ENCODE assay signal across 15 cellular contexts in the genomic region with DNA sequence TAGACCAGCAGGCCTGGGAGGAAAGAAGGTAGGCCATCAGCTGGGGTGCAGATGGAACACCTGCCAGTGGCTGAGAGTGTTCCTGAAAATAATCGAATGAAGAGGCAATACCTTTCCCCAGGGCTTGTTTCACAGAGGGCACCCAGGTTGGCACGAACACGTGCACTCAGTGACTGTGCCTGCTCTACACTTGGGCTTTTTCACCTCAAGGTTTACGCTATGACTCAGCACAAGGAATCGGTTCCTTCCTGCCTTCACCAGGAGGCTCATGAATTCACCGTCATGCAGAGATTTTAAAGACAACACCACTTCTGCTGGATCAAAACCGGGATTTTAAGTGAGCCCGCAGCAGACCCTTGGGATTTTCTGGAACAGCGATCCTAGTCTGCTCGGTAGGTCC.
DNase-seq lines count a peak whose midpoint lies in the region; ATAC-seq, FAIRE-seq and TF ChIP-seq lines count a peak whose summit lies in the region.
"Had no signal": no experiment of that assay in that cellular context is flagged by ENCODE, and none has a peak within 500 bp of the region (broad histone marks: within the 10 kb centered on the region; RNA-seq: fewer than 3 reads in every experiment).

No MANE protein-coding gene starts in this region.

- H3K9me3 Mint-ChIP-seq in naive thymus-derived CD4-positive, alpha-beta T cell, result peaks cover 0 to 3% (median 0%) of the 10 kb centered on the region in 11 donors
- H3K9me3 Mint-ChIP-seq: CD4-positive, alpha-beta memory T cell; T-helper 2 cell treated with Interferon-gamma antibody and Interleukin-4, amounts not matched to agents 5 μg/mL and 100 μg/mL, for 36 hours had no signal

- H3K79me2 ChIP-seq in K562 (ENCODE audit: control insufficient read depth, insufficient read depth, low read length), result no peaks in the 10 kb centered on the region

- no peaks in the 10 kb centered on the region for H3K9me1 ChIP-seq in K562 (ENCODE audit: control insufficient read depth, insufficient read depth, low read length)

- H3K4me2 ChIP-seq in K562 (ENCODE audit: insufficient read depth, low read length), result no peak overlapping the region

- no peak overlapping the region for H3K9ac ChIP-seq in K562 (ENCODE audit: insufficient read depth in 1 of 2, low read depth in 2 of 2, low read length in 2 of 2)

- H3K27me3 Mint-ChIP-seq in naive thymus-derived CD4-positive, alpha-beta T cell, result peaks cover 0 to 13% (median 4%) of the 10 kb centered on the region in 5 donors

- no TSS peak for BruUV-seq in K562 (replicated peaks; lab: Mats Ljungman, UMichigan)

- no peak for TF ChIP-seq RAD21 in K562 (CRISPR knock-in tag; conservative IDR thresholded peaks at IDR 0.05 in 1 of 2, IDR thresholded peaks at IDR 0.05 in 1 of 2)

- in situ Hi-C loops in K562 (cut with MboI), result no loop called here

- TF ChIP-seq EP300 in K562 (IDR thresholded peaks at IDR 0.05; ENCODE audit: low read length), result no peak

- H3K27ac Mint-ChIP-seq in naive thymus-derived CD4-positive, alpha-beta T cell, result no peak overlapping the region

- no peaks in the 10 kb centered on the region for H4K20me1 ChIP-seq in K562 (replicated peaks; ENCODE audit: control insufficient read depth, insufficient read depth, low read length)

- intact Hi-C loops in K562 (cut with micrococcal nuclease) (no loop called here), esophagus squamous epithelium (cut with DNase I) (no loop called here)
- intact Hi-C loops in naive thymus-derived CD4-positive, alpha-beta T cell (cut with micrococcal nuclease), result no loop called here

- ATAC-seq in HG02610 (IDR thresholded peaks at IDR 0.05; ENCODE audit: unreplicated experiment) (peak; percentile 60), K562 (0 out of 3 replicates have a peak, but pooled peaks have one; percentile 36)
- peak; percentile 59 for ATAC-seq in naive thymus-derived CD4-positive, alpha-beta T cell

- H2AFZ ChIP-seq in K562 (ENCODE audit: low read depth, low read length), result no peak overlapping the region

- no peak for TF ChIP-seq POLR2A in K562 (conservative IDR thresholded peaks at IDR 0.05)
- TF ChIP-seq POLR2A in esophagus squamous epithelium (IDR thresholded peaks at IDR 0.05), result no peak

- CTCF ChIA-PET in K562 (lab: Yijun Ruan, JAX; ENCODE audit: low intra/inter-chr PET ratio), result no interaction called here
- CTCF ChIA-PET in naive thymus-derived CD4-positive, alpha-beta T cell (lab: Charles Lee), result no interaction called here

- no peak for TF ChIP-seq CTCF in GM12865 (IDR thresholded peaks at IDR 0.05; ENCODE audit: insufficient read depth, low read depth, low read length, missing control alignments)
- TF ChIP-seq CTCF in K562 (IDR thresholded peaks at IDR 0.05 in 2 of 3, conservative IDR thresholded peaks at IDR 0.05 in 1 of 3; ENCODE audit: insufficient read depth in 2 of 3, low read depth in 1 of 3, low read length in 3 of 3), result no peak
- no peak for TF ChIP-seq CTCF in esophagus squamous epithelium (IDR thresholded peaks at IDR 0.05)

- H3K9me3 ChIP-seq in K562 (replicated peaks; ENCODE audit: control insufficient read depth, insufficient read depth, low read depth, low read length) (no peaks in the 10 kb centered on the region), esophagus squamous epithelium (no peaks in the 10 kb centered on the region)
- H3K9me3 ChIP-seq in naive thymus-derived CD4-positive, alpha-beta T cell (ENCODE audit: control insufficient read depth in 2 of 3, low read length in 3 of 3), result no peaks in the 10 kb centered on the region

- POLR2A ChIA-PET in K562 (lab: Yijun Ruan, JAX), result interaction anchor here (0.7 kb wide), 2 partner anchors 11 to 15 kb away, joined by 3 read pairs; no protein-coding TSS in a partner anchor
- POLR2A ChIA-PET in naive thymus-derived CD4-positive, alpha-beta T cell (lab: Charles Lee), result no interaction called here

- H3K27me3 ChIP-seq in K562 (ENCODE audit: control insufficient read depth in 2 of 2, insufficient read depth in 2 of 2, low read length in 2 of 2) (peaks cover 32 to 45% of the 10 kb centered on the region in 2 experiments; a peak in 4 of 5 replicates), esophagus squamous epithelium (peaks cover 0 to 4% (median 0%) of the 10 kb centered on the region in 4 donors)
- no peaks in the 10 kb centered on the region for H3K27me3 ChIP-seq in naive thymus-derived CD4-positive, alpha-beta T cell (ENCODE audit: control insufficient read depth in 2 of 2, insufficient read depth in 2 of 2, low read length in 2 of 2)
- H3K27me3 ChIP-seq: brain microvascular endothelial cell had no signal

- no peaks in the 10 kb centered on the region for H3K36me3 Mint-ChIP-seq in naive thymus-derived CD4-positive, alpha-beta T cell
- H3K36me3 Mint-ChIP-seq: CD4-positive, alpha-beta memory T cell had no signal

- no peak overlapping the region for H3K4me3 Mint-ChIP-seq in naive thymus-derived CD4-positive, alpha-beta T cell
- H3K4me3 Mint-ChIP-seq: CD4-positive, alpha-beta memory T cell; T-helper 2 cell treated with Interferon-gamma antibody and Interleukin-4, amounts not matched to agents 5 μg/mL and 100 μg/mL, for 36 hours had no signal

- H3K36me3 ChIP-seq in K562 (ENCODE audit: control insufficient read depth, insufficient read depth, low read length) (no peaks in the 10 kb centered on the region), esophagus squamous epithelium (no peaks in the 10 kb centered on the region)
- H3K36me3 ChIP-seq in naive thymus-derived CD4-positive, alpha-beta T cell (ENCODE audit: control insufficient read depth in 2 of 3, insufficient read depth in 3 of 3, low read length in 3 of 3), result no peaks in the 10 kb centered on the region
- H3K36me3 ChIP-seq: brain microvascular endothelial cell had no signal

- DNase-seq in GM12865 (ENCODE audit: low read depth), result peak; percentile 48
- no peak for DNase-seq in K562 (ENCODE audit: extremely low read depth in 1 of 4, low spot score in 3 of 4)
- DNase-seq in naive thymus-derived CD4-positive, alpha-beta T cell, result no peak
- DNase-seq in Ammon's horn (ENCODE audit: low spot score), result no peak
- DNase-seq in NAMALWA (ENCODE audit: low spot score), result no peak
- DNase-seq in NCI-H748 (lab: John Stamatoyannopoulos, UW; ENCODE audit: unreplicated experiment), result no peak
- no peak for DNase-seq in esophagus squamous epithelium (lab: John Stamatoyannopoulos, UW)
- DNase-seq: activated T-cell treated with anti-CD3 and anti-CD28 coated beads, Interleukin-2, amount 50 U/mL, for 48 hours; brain microvascular endothelial cell; CD4-positive, alpha-beta memory T cell; midbrain; NCI-H1092; NCI-H345 had no signal

- H3K4me3 ChIP-seq in GM12865 (ENCODE audit: low read depth, low read length) (no peak overlapping the region), K562 (no peak overlapping the region), esophagus squamous epithelium (peak overlapping the region in 1 of 4 donors; percentile 5)
- no peak overlapping the region for H3K4me3 ChIP-seq in naive thymus-derived CD4-positive, alpha-beta T cell (ENCODE audit: low read length)

- no peak for FAIRE-seq in K562 (lab: Jason Lieb, UNC)

- H3K4me1 ChIP-seq in K562 (replicated peaks in 1 of 2; ENCODE audit: control insufficient read depth in 2 of 2, insufficient read depth in 2 of 2, low read length in 2 of 2) (peaks cover 2 to 3% of the 10 kb centered on the region in 2 experiments; a peak in 3 of 5 replicates), esophagus squamous epithelium (peaks cover 1 to 44% (median 18%) of the 10 kb centered on the region in 3 donors)
- no peaks in the 10 kb centered on the region for H3K4me1 ChIP-seq in naive thymus-derived CD4-positive, alpha-beta T cell (ENCODE audit: control insufficient read depth in 2 of 2, insufficient read depth in 2 of 2, low read length in 2 of 2)

- WGBS in K562 (ENCODE audit: insufficient coverage, low coverage, missing lambda C conversion rate), result 3% methylated on average over 10 of the region's 10 CpGs
- 40 to 47% methylated on average over 3 to 10 of the region's 10 CpGs for WGBS in esophagus squamous epithelium, 2 donors

- peaks cover 0 to 45% (median 0%) of the 10 kb centered on the region in 7 donors for H3K4me1 Mint-ChIP-seq in naive thymus-derived CD4-positive, alpha-beta T cell

- H3K27ac ChIP-seq in K562 (ENCODE audit: extremely low read depth, low read depth, low read length), result no peak overlapping the region
- no peak overlapping the region for H3K27ac ChIP-seq in naive thymus-derived CD4-positive, alpha-beta T cell (ENCODE audit: low read depth, low read length)
- peak overlapping the region in 2 of 4 donors; percentile 5 to 23 for H3K27ac ChIP-seq in esophagus squamous epithelium
- H3K27ac ChIP-seq: brain microvascular endothelial cell had no signal

TF ChIP-seq in K562, 482 proteins besides CTCF, POLR2A, EP300 and RAD21 (continues in another document):
- TF ChIP-seq, protein P1, sequence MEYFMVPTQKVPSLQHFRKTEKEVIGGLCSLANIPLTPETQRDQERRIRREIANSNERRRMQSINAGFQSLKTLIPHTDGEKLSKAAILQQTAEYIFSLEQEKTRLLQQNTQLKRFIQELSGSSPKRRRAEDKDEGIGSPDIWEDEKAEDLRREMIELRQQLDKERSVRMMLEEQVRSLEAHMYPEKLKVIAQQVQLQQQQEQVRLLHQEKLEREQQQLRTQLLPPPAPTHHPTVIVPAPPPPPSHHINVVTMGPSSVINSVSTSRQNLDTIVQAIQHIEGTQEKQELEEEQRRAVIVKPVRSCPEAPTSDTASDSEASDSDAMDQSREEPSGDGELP (CRISPR knock-in tag; IDR thresholded peaks at IDR 0.05; ENCODE audit: borderline replicate concordance), result no peak
- TF ChIP-seq ZNF239 (CRISPR knock-in tag; IDR thresholded peaks at IDR 0.05), result no peak
- TF ChIP-seq BHLHE40 (IDR thresholded peaks at IDR 0.05; ENCODE audit: low read length), result 0 out of 2 replicates have a peak, but pooled peaks have one; percentile 14
- TF ChIP-seq, protein P2, sequence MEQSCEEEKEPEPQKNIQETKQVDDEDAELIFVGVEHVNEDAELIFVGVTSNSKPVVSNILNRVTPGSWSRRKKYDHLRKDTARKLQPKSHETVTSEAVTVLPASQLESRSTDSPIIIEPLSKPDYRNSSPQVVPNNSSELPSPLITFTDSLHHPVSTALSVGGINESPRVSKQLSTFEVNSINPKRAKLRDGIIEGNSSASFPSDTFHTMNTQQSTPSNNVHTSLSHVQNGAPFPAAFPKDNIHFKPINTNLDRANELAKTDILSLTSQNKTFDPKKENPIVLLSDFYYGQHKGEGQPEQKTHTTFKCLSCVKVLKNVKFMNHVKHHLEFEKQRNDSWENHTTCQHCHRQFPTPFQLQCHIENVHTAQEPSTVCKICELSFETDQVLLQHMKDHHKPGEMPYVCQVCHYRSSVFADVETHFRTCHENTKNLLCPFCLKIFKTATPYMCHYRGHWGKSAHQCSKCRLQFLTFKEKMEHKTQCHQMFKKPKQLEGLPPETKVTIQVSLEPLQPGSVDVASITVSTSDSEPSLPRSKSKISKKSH (CRISPR knock-in tag; IDR thresholded peaks at IDR 0.05), result no peak
- TF ChIP-seq DNMT1 (IDR thresholded peaks at IDR 0.05), result no peak
- TF ChIP-seq GABPB1 (CRISPR knock-in tag; IDR thresholded peaks at IDR 0.05), result no peak
- no peak for TF ChIP-seq GATAD2A (IDR thresholded peaks at IDR 0.05)
- TF ChIP-seq MAFG (tag; conservative IDR thresholded peaks at IDR 0.05), result peak; percentile 48
- no peak for TF ChIP-seq ZNF551 (CRISPR knock-in tag; IDR thresholded peaks at IDR 0.05)
- no peak for TF ChIP-seq ELF2 (CRISPR knock-in tag; IDR thresholded peaks at IDR 0.05)
- peak; percentile 80 for TF ChIP-seq NFE2 (IDR thresholded peaks at IDR 0.05; ENCODE audit: low read depth)
